15 cellular contexts compared by ENCODE assay signal in genomic region chr6:15907914-15908518, GRCh38.
DNase-seq lines count a peak whose midpoint lies in the region; FAIRE-seq and TF ChIP-seq lines count a peak whose summit lies in the region.
"Had no signal": no experiment of that assay in that cellular context is flagged by ENCODE, and none has a peak within 500 bp of the region (broad histone marks: within the 10 kb centered on the region; RNA-seq: fewer than 3 reads in every experiment).

No MANE protein-coding gene starts in this region.

- H3K4me3 ChIP-seq in bronchial epithelial cell (ENCODE audit: low read depth, low read length): no peak overlapping the region
- H3K4me3 ChIP-seq in small intestine (ENCODE audit: low read depth in 1 of 2, low read length in 2 of 2): no peak overlapping the region

- H3K4me1 ChIP-seq in small intestine (ENCODE audit: control insufficient read depth in 2 of 2, insufficient read depth in 1 of 2, low read depth in 1 of 2, low read length in 1 of 2): no peaks in the 10 kb centered on the region

- DNase-seq in HPDE6-E6E7 (ENCODE audit: extremely low spot score): peak; percentile 59
- DNase-seq in NCI-H526 (lab: John Stamatoyannopoulos, UW): peak; percentile 95 to 96
- peak; percentile 80 for DNase-seq in bronchial epithelial cell (ENCODE audit: low read depth)
- DNase-seq in small intestine: peak; percentile 65
- no peak for DNase-seq in middle frontal gyrus (ENCODE audit: extremely low spot score, low spot score)
- no peak for DNase-seq in stimulated activated CD4-positive, alpha-beta T cell treated with anti-CD3 and anti-CD28 coated beads, Interleukin-4, amount 100 ng/mL, for 1 hour
- DNase-seq in NCI-H2171 (lab: John Stamatoyannopoulos, UW): no peak
- DNase-seq: activated T-cell treated with anti-CD3 and anti-CD28 coated beads, Interleukin-2, amount 50 U/mL, for 48 hours; anterior cingulate cortex; CD8-positive, alpha-beta T cell; effector CD8-positive, alpha-beta T cell; left ventricle myocardium superior; NCI-H2081 treated with DMSO at 0.1 percent for 48 hours; nucleus accumbens; stimulated activated naive CD4-positive, alpha-beta T cell treated with Interleukin-2 at 50 U/mL for 16 hours had no signal

- no peak for TF ChIP-seq CTCF in bronchial epithelial cell (IDR thresholded peaks at IDR 0.05; ENCODE audit: insufficient read depth, low read length, severe bottlenecking)

- H3K27me3 ChIP-seq in bronchial epithelial cell (ENCODE audit: control insufficient read depth, insufficient read depth, low read length): no peaks in the 10 kb centered on the region
- no peaks in the 10 kb centered on the region for H3K27me3 ChIP-seq in small intestine (ENCODE audit: control insufficient read depth in 2 of 2, insufficient read depth in 2 of 2, low read length in 2 of 2)

- no peak for FAIRE-seq in bronchial epithelial cell (lab: Jason Lieb, UNC)
- no peak for FAIRE-seq in small intestine (lab: Jason Lieb, UNC)

- no peaks in the 10 kb centered on the region for H3K9me3 ChIP-seq in small intestine (ENCODE audit: control insufficient read depth, low read depth)

- no peak overlapping the region for H3K27ac ChIP-seq in small intestine (ENCODE audit: low read depth in 1 of 2, low read length in 1 of 2)

- H3K36me3 ChIP-seq in bronchial epithelial cell (ENCODE audit: control insufficient read depth, insufficient read depth, low read length) (no peaks in the 10 kb centered on the region), small intestine (ENCODE audit: control insufficient read depth in 2 of 2, insufficient read depth in 2 of 2, low read length in 2 of 2) (no peaks in the 10 kb centered on the region)

- 23 to 66% (median 42%) methylated on average over 11 of the region's 11 CpGs for WGBS in small intestine, 3 donors

Comparison
In these comparisons a context has a peak if more than half of its experiments do, and no peak if none do; other contexts are left out.
1. DNase-seq: peak in HPDE6-E6E7 (single experiment), NCI-H526 (2 of 2), bronchial epithelial cell (single experiment) and small intestine (single experiment); none in middle frontal gyrus (single experiment), stimulated activated CD4-positive, alpha-beta T cell treated with anti-CD3 and anti-CD28 coated beads, Interleukin-4, amount 100 ng/mL, for 1 hour (single experiment) and NCI-H2171 (single experiment).